ENCODE assay signal across 1 cellular context in the genomic region with DNA sequence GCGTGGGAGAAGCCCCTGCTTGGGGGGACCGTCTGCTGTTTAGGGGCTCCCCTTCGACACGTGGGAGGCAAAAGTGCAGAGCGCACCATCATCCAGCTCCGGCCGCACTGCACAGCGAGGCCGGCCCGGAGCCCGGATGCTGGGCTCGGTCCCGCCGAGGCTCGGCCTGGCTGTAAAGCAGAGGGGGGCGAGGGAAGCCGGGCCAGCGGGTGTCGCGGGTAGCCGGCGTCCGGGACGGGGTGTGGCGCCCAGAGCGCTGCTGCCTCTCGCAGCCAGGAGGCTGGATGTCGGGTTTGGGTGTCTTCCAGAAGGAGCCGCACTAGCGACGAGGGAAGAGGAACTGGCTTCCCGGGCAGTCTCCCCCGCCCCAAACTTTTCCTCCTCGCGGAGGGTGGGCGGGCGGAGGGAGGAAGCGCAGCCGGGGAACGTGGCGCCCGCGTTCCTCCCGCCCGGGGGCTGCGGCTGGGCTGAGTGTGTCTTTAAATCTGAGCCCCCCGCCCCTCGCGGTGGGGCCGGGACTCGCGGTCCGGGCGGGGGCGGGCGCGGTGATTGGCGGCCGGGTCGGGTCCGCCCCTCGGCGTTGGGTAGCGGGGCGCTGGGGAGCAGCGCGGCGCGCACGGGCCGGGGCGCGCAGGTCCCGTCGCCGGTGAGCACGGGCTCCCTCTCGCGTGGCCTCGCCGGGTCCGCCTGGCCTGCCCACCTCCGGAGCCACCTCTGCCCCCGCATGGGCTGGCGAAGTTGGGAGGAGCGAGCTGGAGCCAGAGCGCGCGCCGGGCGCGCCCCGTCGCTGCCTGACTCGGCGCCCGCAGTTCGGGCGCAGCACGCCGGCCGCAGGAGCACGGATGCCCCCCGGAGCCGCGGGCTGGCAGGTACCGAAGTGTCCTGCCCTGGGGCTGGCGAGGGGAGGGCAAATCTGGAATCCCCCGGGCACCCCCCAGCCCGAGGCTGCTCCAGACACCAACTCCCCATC.
TF ChIP-seq lines count a peak whose summit lies in the region.

Gene PALD1 (plus strand): TSS at position 577 of the 970 bp plus-strand sequence. CDS start 47,185 bp downstream, outside the sequence.

TF ChIP-seq in K562, 482 proteins besides CTCF, POLR2A, EP300 and RAD21 (continued from another document and continues in another):
- TF ChIP-seq, protein P1, sequence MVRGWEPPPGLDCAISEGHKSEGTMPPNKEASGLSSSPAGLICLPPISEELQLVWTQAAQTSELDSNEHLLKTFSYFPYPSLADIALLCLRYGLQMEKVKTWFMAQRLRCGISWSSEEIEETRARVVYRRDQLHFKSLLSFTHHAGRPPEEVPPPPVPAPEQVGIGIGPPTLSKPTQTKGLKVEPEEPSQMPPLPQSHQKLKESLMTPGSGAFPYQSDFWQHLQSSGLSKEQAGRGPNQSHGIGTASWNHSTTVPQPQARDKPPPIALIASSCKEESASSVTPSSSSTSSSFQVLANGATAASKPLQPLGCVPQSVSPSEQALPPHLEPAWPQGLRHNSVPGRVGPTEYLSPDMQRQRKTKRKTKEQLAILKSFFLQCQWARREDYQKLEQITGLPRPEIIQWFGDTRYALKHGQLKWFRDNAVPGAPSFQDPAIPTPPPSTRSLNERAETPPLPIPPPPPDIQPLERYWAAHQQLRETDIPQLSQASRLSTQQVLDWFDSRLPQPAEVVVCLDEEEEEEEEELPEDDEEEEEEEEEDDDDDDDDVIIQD (CRISPR knock-in tag; IDR thresholded peaks at IDR 0.05), result no peak
- TF ChIP-seq, protein P2, sequence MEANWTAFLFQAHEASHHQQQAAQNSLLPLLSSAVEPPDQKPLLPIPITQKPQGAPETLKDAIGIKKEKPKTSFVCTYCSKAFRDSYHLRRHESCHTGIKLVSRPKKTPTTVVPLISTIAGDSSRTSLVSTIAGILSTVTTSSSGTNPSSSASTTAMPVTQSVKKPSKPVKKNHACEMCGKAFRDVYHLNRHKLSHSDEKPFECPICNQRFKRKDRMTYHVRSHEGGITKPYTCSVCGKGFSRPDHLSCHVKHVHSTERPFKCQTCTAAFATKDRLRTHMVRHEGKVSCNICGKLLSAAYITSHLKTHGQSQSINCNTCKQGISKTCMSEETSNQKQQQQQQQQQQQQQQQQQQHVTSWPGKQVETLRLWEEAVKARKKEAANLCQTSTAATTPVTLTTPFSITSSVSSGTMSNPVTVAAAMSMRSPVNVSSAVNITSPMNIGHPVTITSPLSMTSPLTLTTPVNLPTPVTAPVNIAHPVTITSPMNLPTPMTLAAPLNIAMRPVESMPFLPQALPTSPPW (CRISPR knock-in tag; IDR thresholded peaks at IDR 0.05), result peak; percentile 52
- 0 out of 2 replicates have a peak, but pooled peaks have one; percentile 19 for TF ChIP-seq ZNF143 (CRISPR knock-in tag; IDR thresholded peaks at IDR 0.05)
- TF ChIP-seq ZNF175 (CRISPR knock-in tag; IDR thresholded peaks at IDR 0.05; ENCODE audit: low read depth), result no peak
- peak; percentile 40 for TF ChIP-seq EGR1 (conservative IDR thresholded peaks at IDR 0.05)
- no peak for TF ChIP-seq NUFIP1 (IDR thresholded peaks at IDR 0.05; ENCODE audit: partially characterized antibody)
- TF ChIP-seq ZBTB7A (IDR thresholded peaks at IDR 0.05; ENCODE audit: borderline replicate concordance, control insufficient read depth, low read depth, low read length), result peak; percentile 42; the same call in 1 of the 2 replicates
- no peak for TF ChIP-seq TCF7 (IDR thresholded peaks at IDR 0.05; ENCODE audit: borderline replicate concordance)
- TF ChIP-seq ATF7 (IDR thresholded peaks at IDR 0.05), result no peak
- TF ChIP-seq KAT7 (CRISPR knock-in tag; IDR thresholded peaks at IDR 0.05; ENCODE audit: borderline replicate concordance), result no peak
- TF ChIP-seq, protein P3, sequence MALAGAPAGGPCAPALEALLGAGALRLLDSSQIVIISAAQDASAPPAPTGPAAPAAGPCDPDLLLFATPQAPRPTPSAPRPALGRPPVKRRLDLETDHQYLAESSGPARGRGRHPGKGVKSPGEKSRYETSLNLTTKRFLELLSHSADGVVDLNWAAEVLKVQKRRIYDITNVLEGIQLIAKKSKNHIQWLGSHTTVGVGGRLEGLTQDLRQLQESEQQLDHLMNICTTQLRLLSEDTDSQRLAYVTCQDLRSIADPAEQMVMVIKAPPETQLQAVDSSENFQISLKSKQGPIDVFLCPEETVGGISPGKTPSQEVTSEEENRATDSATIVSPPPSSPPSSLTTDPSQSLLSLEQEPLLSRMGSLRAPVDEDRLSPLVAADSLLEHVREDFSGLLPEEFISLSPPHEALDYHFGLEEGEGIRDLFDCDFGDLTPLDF (CRISPR knock-in tag; IDR thresholded peaks at IDR 0.05), result no peak
- TF ChIP-seq MAZ (CRISPR knock-in tag; conservative IDR thresholded peaks at IDR 0.05 in 1 of 2, IDR thresholded peaks at IDR 0.05 in 1 of 2), result 0 out of 4 replicates have a peak, but pooled peaks of 1 of the 2 experiments have one; percentile 14
- no peak for TF ChIP-seq ZNF140 (CRISPR knock-in tag; IDR thresholded peaks at IDR 0.05)
- TF ChIP-seq, protein P4, sequence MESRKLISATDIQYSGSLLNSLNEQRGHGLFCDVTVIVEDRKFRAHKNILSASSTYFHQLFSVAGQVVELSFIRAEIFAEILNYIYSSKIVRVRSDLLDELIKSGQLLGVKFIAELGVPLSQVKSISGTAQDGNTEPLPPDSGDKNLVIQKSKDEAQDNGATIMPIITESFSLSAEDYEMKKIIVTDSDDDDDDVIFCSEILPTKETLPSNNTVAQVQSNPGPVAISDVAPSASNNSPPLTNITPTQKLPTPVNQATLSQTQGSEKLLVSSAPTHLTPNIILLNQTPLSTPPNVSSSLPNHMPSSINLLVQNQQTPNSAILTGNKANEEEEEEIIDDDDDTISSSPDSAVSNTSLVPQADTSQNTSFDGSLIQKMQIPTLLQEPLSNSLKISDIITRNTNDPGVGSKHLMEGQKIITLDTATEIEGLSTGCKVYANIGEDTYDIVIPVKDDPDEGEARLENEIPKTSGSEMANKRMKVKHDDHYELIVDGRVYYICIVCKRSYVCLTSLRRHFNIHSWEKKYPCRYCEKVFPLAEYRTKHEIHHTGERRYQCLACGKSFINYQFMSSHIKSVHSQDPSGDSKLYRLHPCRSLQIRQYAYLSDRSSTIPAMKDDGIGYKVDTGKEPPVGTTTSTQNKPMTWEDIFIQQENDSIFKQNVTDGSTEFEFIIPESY (CRISPR knock-in tag; IDR thresholded peaks at IDR 0.05), result no peak
- 0 out of 2 replicates have a peak, but pooled peaks have one; percentile 4 for TF ChIP-seq NFIC (IDR thresholded peaks at IDR 0.05)
- no peak for TF ChIP-seq RCOR1 (IDR thresholded peaks at IDR 0.05; ENCODE audit: borderline replicate concordance in 1 of 2, low read depth in 2 of 2, low read length in 2 of 2)
- TF ChIP-seq, protein P5, sequence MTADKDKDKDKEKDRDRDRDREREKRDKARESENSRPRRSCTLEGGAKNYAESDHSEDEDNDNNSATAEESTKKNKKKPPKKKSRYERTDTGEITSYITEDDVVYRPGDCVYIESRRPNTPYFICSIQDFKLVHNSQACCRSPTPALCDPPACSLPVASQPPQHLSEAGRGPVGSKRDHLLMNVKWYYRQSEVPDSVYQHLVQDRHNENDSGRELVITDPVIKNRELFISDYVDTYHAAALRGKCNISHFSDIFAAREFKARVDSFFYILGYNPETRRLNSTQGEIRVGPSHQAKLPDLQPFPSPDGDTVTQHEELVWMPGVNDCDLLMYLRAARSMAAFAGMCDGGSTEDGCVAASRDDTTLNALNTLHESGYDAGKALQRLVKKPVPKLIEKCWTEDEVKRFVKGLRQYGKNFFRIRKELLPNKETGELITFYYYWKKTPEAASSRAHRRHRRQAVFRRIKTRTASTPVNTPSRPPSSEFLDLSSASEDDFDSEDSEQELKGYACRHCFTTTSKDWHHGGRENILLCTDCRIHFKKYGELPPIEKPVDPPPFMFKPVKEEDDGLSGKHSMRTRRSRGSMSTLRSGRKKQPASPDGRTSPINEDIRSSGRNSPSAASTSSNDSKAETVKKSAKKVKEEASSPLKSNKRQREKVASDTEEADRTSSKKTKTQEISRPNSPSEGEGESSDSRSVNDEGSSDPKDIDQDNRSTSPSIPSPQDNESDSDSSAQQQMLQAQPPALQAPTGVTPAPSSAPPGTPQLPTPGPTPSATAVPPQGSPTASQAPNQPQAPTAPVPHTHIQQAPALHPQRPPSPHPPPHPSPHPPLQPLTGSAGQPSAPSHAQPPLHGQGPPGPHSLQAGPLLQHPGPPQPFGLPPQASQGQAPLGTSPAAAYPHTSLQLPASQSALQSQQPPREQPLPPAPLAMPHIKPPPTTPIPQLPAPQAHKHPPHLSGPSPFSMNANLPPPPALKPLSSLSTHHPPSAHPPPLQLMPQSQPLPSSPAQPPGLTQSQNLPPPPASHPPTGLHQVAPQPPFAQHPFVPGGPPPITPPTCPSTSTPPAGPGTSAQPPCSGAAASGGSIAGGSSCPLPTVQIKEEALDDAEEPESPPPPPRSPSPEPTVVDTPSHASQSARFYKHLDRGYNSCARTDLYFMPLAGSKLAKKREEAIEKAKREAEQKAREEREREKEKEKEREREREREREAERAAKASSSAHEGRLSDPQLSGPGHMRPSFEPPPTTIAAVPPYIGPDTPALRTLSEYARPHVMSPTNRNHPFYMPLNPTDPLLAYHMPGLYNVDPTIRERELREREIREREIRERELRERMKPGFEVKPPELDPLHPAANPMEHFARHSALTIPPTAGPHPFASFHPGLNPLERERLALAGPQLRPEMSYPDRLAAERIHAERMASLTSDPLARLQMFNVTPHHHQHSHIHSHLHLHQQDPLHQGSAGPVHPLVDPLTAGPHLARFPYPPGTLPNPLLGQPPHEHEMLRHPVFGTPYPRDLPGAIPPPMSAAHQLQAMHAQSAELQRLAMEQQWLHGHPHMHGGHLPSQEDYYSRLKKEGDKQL (CRISPR knock-in tag; IDR thresholded peaks at IDR 0.05; ENCODE audit: borderline replicate concordance), result 0 out of 2 replicates have a peak, but pooled peaks have one; percentile 31
- no peak for TF ChIP-seq POLR2AphosphoS2 (IDR thresholded peaks at IDR 0.05; ENCODE audit: low read length)
- no peak for TF ChIP-seq HOXB6 (CRISPR knock-in tag; IDR thresholded peaks at IDR 0.05; ENCODE audit: borderline replicate concordance)
- TF ChIP-seq HIVEP1 (CRISPR knock-in tag; IDR thresholded peaks at IDR 0.05), result no peak
- TF ChIP-seq ZNF764 (CRISPR knock-in tag; IDR thresholded peaks at IDR 0.05; ENCODE audit: low read depth), result no peak
- TF ChIP-seq SPI1 (IDR thresholded peaks at IDR 0.05; ENCODE audit: borderline replicate concordance, low read depth, low read length), result peak; percentile 78; the same call in 1 of the 2 replicates
- no peak for TF ChIP-seq SETDB1 (IDR thresholded peaks at IDR 0.05; ENCODE audit: low read length)
- no peak for TF ChIP-seq CBX5 (IDR thresholded peaks at IDR 0.05; ENCODE audit: borderline replicate concordance, low read depth)
- TF ChIP-seq, protein P6, sequence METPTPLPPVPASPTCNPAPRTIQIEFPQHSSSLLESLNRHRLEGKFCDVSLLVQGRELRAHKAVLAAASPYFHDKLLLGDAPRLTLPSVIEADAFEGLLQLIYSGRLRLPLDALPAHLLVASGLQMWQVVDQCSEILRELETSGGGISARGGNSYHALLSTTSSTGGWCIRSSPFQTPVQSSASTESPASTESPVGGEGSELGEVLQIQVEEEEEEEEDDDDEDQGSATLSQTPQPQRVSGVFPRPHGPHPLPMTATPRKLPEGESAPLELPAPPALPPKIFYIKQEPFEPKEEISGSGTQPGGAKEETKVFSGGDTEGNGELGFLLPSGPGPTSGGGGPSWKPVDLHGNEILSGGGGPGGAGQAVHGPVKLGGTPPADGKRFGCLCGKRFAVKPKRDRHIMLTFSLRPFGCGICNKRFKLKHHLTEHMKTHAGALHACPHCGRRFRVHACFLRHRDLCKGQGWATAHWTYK (CRISPR knock-in tag; IDR thresholded peaks at IDR 0.05), result no peak
- TF ChIP-seq UBTF (IDR thresholded peaks at IDR 0.05; ENCODE audit: borderline replicate concordance in 1 of 2, low read depth in 2 of 2, low read length in 2 of 2), result 0 out of 4 replicates have a peak, but pooled peaks of 1 of the 2 experiments have one; percentile 62
- no peak for TF ChIP-seq HEY1 (CRISPR knock-in tag; IDR thresholded peaks at IDR 0.05; ENCODE audit: borderline replicate concordance)
- no peak for TF ChIP-seq ZKSCAN8 (CRISPR knock-in tag; IDR thresholded peaks at IDR 0.05)
- TF ChIP-seq, protein P7, sequence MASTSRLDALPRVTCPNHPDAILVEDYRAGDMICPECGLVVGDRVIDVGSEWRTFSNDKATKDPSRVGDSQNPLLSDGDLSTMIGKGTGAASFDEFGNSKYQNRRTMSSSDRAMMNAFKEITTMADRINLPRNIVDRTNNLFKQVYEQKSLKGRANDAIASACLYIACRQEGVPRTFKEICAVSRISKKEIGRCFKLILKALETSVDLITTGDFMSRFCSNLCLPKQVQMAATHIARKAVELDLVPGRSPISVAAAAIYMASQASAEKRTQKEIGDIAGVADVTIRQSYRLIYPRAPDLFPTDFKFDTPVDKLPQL (IDR thresholded peaks at IDR 0.05; ENCODE audit: extremely low read depth, insufficient read length), result no peak
- no peak for TF ChIP-seq ZNF76 (CRISPR knock-in tag; IDR thresholded peaks at IDR 0.05; ENCODE audit: borderline replicate concordance)
- no peak for TF ChIP-seq NR2F6 (CRISPR knock-in tag; IDR thresholded peaks at IDR 0.05)
- TF ChIP-seq CCNT2 (IDR thresholded peaks at IDR 0.05; ENCODE audit: borderline replicate concordance, extremely low read depth, insufficient read length, low read depth, low read length), result no peak
- TF ChIP-seq, protein P8, sequence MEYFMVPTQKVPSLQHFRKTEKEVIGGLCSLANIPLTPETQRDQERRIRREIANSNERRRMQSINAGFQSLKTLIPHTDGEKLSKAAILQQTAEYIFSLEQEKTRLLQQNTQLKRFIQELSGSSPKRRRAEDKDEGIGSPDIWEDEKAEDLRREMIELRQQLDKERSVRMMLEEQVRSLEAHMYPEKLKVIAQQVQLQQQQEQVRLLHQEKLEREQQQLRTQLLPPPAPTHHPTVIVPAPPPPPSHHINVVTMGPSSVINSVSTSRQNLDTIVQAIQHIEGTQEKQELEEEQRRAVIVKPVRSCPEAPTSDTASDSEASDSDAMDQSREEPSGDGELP (CRISPR knock-in tag; IDR thresholded peaks at IDR 0.05; ENCODE audit: borderline replicate concordance), result 0 out of 2 replicates have a peak, but pooled peaks have one; percentile 12
- TF ChIP-seq, protein P9, sequence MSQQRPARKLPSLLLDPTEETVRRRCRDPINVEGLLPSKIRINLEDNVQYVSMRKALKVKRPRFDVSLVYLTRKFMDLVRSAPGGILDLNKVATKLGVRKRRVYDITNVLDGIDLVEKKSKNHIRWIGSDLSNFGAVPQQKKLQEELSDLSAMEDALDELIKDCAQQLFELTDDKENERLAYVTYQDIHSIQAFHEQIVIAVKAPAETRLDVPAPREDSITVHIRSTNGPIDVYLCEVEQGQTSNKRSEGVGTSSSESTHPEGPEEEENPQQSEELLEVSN (IDR thresholded peaks at IDR 0.05; ENCODE audit: borderline replicate concordance in 1 of 2, extremely low read depth in 1 of 2, insufficient read depth in 1 of 2, insufficient read length in 1 of 2, low read depth in 1 of 2, low read length in 1 of 2, poor library complexity in 1 of 2, severe bottlenecking in 1 of 2), result peak in 1 of 2 experiments; percentile 10
- no peak for TF ChIP-seq ADNP (tag; IDR thresholded peaks at IDR 0.05)
